ENCODE assay signal across 8 cellular contexts in genomic region chr18:76496200-76496890, GRCh38. TPM values are rescaled to one million over a fixed set of nuclear protein-coding genes. Genes with fewer than 3 reads are reported as not detected.
DNase-seq lines count a peak whose midpoint lies in the region; TF ChIP-seq lines count a peak whose summit lies in the region.

No MANE protein-coding gene starts in this region.

- no TSS peak for BruUV-seq in mammary epithelial cell (replicated peaks; lab: Mats Ljungman, UMichigan)

- no peaks in the 10 kb centered on the region for H3K9me3 ChIP-seq in SJSA1 (replicated peaks)
- H3K9me3 ChIP-seq in mammary epithelial cell (replicated peaks; ENCODE audit: insufficient read depth, low read length) = no peaks in the 10 kb centered on the region

- peaks cover 9% of the 10 kb centered on the region for H3K4me1 ChIP-seq in SJSA1 (replicated peaks)
- peaks cover 5% of the 10 kb centered on the region for H3K4me1 ChIP-seq in mammary epithelial cell (ENCODE audit: insufficient read depth, low read length)

- H3K36me3 ChIP-seq in SJSA1 (no peaks in the 10 kb centered on the region), mammary epithelial cell (ENCODE audit: insufficient read depth, low read length) (no peaks in the 10 kb centered on the region)

- dilution Hi-C loops in mammary epithelial cell (cut with HindIII; ENCODE audit: low sequenced_read_pairs) = no loop called here

- H3K4me3 ChIP-seq in SJSA1 (peak overlapping the region; percentile 47), mammary epithelial cell (replicated peaks in 1 of 3; ENCODE audit: insufficient read depth in 1 of 3, low read depth in 2 of 3, low read length in 3 of 3) (peak overlapping the region in 2 of 3 experiments; percentile 83 to 92)

- H3K9ac ChIP-seq in mammary epithelial cell (ENCODE audit: insufficient read depth, low read length) = no peak overlapping the region

- 45% methylated on average over 21 of the region's 47 CpGs for WGBS in mammary epithelial cell (ENCODE audit: low coverage, missing lambda C conversion rate)

- CTCF ChIA-PET in mammary epithelial cell (lab: Charles Lee; ENCODE audit: low non-redundant PET) = interaction anchor here (0.6 kb wide), 1 partner anchor 219 kb away, joined by 4 read pairs; no protein-coding TSS in a partner anchor

- H2AFZ ChIP-seq in mammary epithelial cell (ENCODE audit: low read depth, low read length) = peak overlapping the region; percentile 95

- peak; percentile 72 for DNase-seq in activated effector memory CD4-positive, alpha-beta T cell treated with anti-CD3 and anti-CD28 coated beads, Interleukin-2, amount 50 U/mL, for 16 hours
- no peak for DNase-seq in activated effector memory CD4-positive, alpha-beta T cell treated with Interleukin-2 at 50 U/mL for 16 hours
- DNase-seq in SJSA1 (ENCODE audit: low read depth in 1 of 2, low spot score in 2 of 2) (peak; percentile 49 to 65), mammary epithelial cell (no peak), left kidney (ENCODE audit: low read depth, low spot score) (peak; percentile 92), NCI-H1105 treated with DMSO at 0.1 percent for 48 hours (lab: John Stamatoyannopoulos, UW) (no peak), COLO668 (lab: John Stamatoyannopoulos, UW; ENCODE audit: unreplicated experiment) (no peak)
- DNase-seq in stimulated activated CD8-positive, alpha-beta memory T cell treated with anti-CD3 and anti-CD28 coated beads, Interleukin-4, amount 100 ng/mL, for 48 hours = peak; percentile 43

- H3K27ac ChIP-seq in SJSA1 = no peak overlapping the region
- H3K27ac ChIP-seq in mammary epithelial cell (ENCODE audit: insufficient read depth, low read depth, low read length) = no peak overlapping the region

- intact Hi-C loops in mammary epithelial cell (cut with micrococcal nuclease) = no loop called here

- H3K79me2 ChIP-seq in mammary epithelial cell (ENCODE audit: insufficient read depth, low read length) = peaks cover 11% of the 10 kb centered on the region

- no peaks in the 10 kb centered on the region for H4K20me1 ChIP-seq in mammary epithelial cell (ENCODE audit: insufficient read depth, low read length)

- in situ Hi-C loops in mammary epithelial cell (cut with MboI; ENCODE audit: low sequenced_read_pairs in 2 of 2) = loop anchor here in 1 of 2 donors (25.0 kb wide), 1 partner anchor 116 kb away; no protein-coding TSS in a partner anchor

- H3K27me3 ChIP-seq in SJSA1 (replicated peaks) (0 out of 2 replicates have a peak, but pooled peaks cover 6% of the 10 kb centered on the region), mammary epithelial cell (ENCODE audit: insufficient read depth, low read length) (no peaks in the 10 kb centered on the region)

- TF ChIP-seq CTCF in mammary epithelial cell (conservative IDR thresholded peaks at IDR 0.05 in 1 of 2, IDR thresholded peaks at IDR 0.05 in 1 of 2; ENCODE audit: extremely low read depth in 1 of 2, insufficient read depth in 1 of 2, low read depth in 1 of 2, low read length in 2 of 2) = no peak

- peak overlapping the region; percentile 73 for H3K4me2 ChIP-seq in mammary epithelial cell (ENCODE audit: insufficient read depth, low read depth, low read length)

RNA-seq across cellular contexts. Expression of gene ZNF516, which starts 1.3 kb away (rescaled TPM):
- total RNA-seq in SJSA1 (2014; rRNA removed; shearing (Covaris generic)) = 9.0 and 17.4 TPM in 2 replicates
- total RNA-seq in mammary epithelial cell = 10 to 100 TPM; 27.2 to 36.0 TPM
- polyA plus RNA-seq in mammary epithelial cell = 7.5 TPM
- polyA minus RNA-seq in mammary epithelial cell = 10.3 TPM

Comparison
In these comparisons a context has a peak if more than half of its experiments do, and no peak if none do; other contexts are left out.
1. DNase-seq: peak in activated effector memory CD4-positive, alpha-beta T cell treated with anti-CD3 and anti-CD28 coated beads, Interleukin-2, amount 50 U/mL, for 16 hours (single experiment), SJSA1 (2 of 2), left kidney (single experiment) and stimulated activated CD8-positive, alpha-beta memory T cell treated with anti-CD3 and anti-CD28 coated beads, Interleukin-4, amount 100 ng/mL, for 48 hours (single experiment); none in activated effector memory CD4-positive, alpha-beta T cell treated with Interleukin-2 at 50 U/mL for 16 hours (single experiment), mammary epithelial cell (single experiment), NCI-H1105 treated with DMSO at 0.1 percent for 48 hours (single experiment) and COLO668 (single experiment).